21 cellular contexts compared by ENCODE assay signal in the genomic region with DNA sequence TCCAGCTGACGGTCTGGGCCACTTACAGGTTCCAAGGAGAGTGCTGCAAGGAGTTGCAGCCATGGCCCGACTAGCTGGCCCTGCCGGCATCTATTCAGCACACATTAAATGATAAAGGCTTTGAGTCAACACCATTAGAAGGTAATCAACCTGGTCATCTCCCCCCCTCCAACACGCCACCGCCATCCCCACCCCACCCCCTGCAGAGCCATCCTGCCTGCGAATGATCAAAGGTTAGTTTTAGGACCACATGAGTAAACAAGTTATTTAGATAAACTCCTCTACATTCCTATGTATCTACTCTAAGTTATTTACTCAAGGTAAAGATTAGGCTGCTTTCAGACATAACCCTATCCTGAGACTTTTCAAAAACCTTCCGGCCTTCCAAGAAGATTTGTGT.
DNase-seq lines count a peak whose midpoint lies in the region; ATAC-seq, FAIRE-seq and TF ChIP-seq lines count a peak whose summit lies in the region.
"Had no signal": no experiment of that assay in that cellular context is flagged by ENCODE, and none has a peak within 500 bp of the region (broad histone marks: within the 10 kb centered on the region; RNA-seq: fewer than 3 reads in every experiment).

No MANE protein-coding gene starts in this region.

- no peak for ATAC-seq in Right ventricle myocardium inferior
- ATAC-seq in PC-3 = peak; percentile 56

- no peak overlapping the region for H3K9ac ChIP-seq in PC-3 (ENCODE audit: low read length)

- H3K27me3 ChIP-seq in PC-3 (ENCODE audit: low read length) = no peaks in the 10 kb centered on the region
- no peaks in the 10 kb centered on the region for H3K27me3 ChIP-seq in iPS DF 6.9 (ENCODE audit: control insufficient read depth, insufficient read depth, low read length)
- no peaks in the 10 kb centered on the region for H3K27me3 ChIP-seq in small intestine (ENCODE audit: control insufficient read depth in 2 of 2, insufficient read depth in 2 of 2, low read length in 2 of 2)

- no TSS peak for BruUV-seq in PC-3 (replicated peaks; lab: Mats Ljungman, UMichigan)

- no peak for TF ChIP-seq CTCF in PC-3 (conservative IDR thresholded peaks at IDR 0.05; ENCODE audit: low read depth, low read length)

- POLR2A ChIA-PET in PC-3 (lab: Charles Lee; ENCODE audit: unreplicated experiment) = no interaction called here

- 0 out of 2 replicates have a peak overlapping the region, but pooled peaks have one; percentile 15 for H3K4me2 ChIP-seq in PC-3 (ENCODE audit: low read length)

- H3K36me3 ChIP-seq in PC-3 (ENCODE audit: low read depth, low read length) (no peaks in the 10 kb centered on the region), iPS DF 6.9 (ENCODE audit: control insufficient read depth, insufficient read depth, low read length) (no peaks in the 10 kb centered on the region), small intestine (ENCODE audit: control insufficient read depth in 2 of 2, insufficient read depth in 2 of 2, low read length in 2 of 2) (no peaks in the 10 kb centered on the region)

- H3K4me3 ChIP-seq in PC-3 (ENCODE audit: low read length) (no peak overlapping the region), iPS DF 6.9 (ENCODE audit: low read length) (no peak overlapping the region), small intestine (ENCODE audit: low read depth in 1 of 2, low read length in 2 of 2) (no peak overlapping the region)

- WGBS in iPS DF 6.9 (ENCODE audit: insufficient coverage, insufficient read length) = no CpG with 5 or more reads among the region's 7 CpGs
- 15 to 51% (median 33%) methylated on average over 7 of the region's 7 CpGs for WGBS in small intestine, 3 donors

- no peak overlapping the region for H3K27ac ChIP-seq in PC-3 (ENCODE audit: low read length)
- no peak overlapping the region for H3K27ac ChIP-seq in iPS DF 6.9 (ENCODE audit: low read length)
- no peak overlapping the region for H3K27ac ChIP-seq in small intestine (ENCODE audit: low read depth in 1 of 2, low read length in 1 of 2)

- H3K79me2 ChIP-seq in PC-3 (ENCODE audit: low read length) = no peaks in the 10 kb centered on the region

- DNase-seq in Right ventricle myocardium inferior (ENCODE audit: missing footprints) = peak; percentile 22
- no peak for DNase-seq in cardiac septum (ENCODE audit: low spot score)
- peak; percentile 14 for DNase-seq in PC-3
- DNase-seq in iPS DF 6.9 (ENCODE audit: low read depth, low spot score) = peak; percentile 16
- DNase-seq in small intestine = peak; percentile 43
- DNase-seq in activated naive CD4-positive, alpha-beta T cell treated with Interleukin-2 at 50 U/mL for 16 hours = no peak
- no peak for DNase-seq in SHP77 treated with DMSO at 0.1 percent for 48 hours (lab: John Stamatoyannopoulos, UW)
- no peak for DNase-seq in NCI-H2029 treated with DMSO at 0.1 percent for 48 hours (lab: John Stamatoyannopoulos, UW)
- DNase-seq: 8988T; CD4-positive, alpha-beta memory T cell; DMS79; GOT3; IMR-90; Kasumi-1; NCI-H1105; NCI-H1694; NCI-H2107; NCI-H345; NCI-H526 had no signal

- intact Hi-C loops in Right ventricle myocardium inferior (cut with DNase I) = no loop called here
- intact Hi-C loops in cardiac septum (cut with DNase I) = no loop called here
- intact Hi-C loops in PC-3 (cut with micrococcal nuclease) = loop anchor here (10.0 kb wide), 1 partner anchor 273 kb away; no protein-coding TSS in a partner anchor

- CTCF ChIA-PET in PC-3 (lab: Charles Lee) = no interaction called here

- no peak overlapping the region for H2AFZ ChIP-seq in PC-3 (ENCODE audit: low read length)

- H3F3A ChIP-seq in PC-3 (ENCODE audit: low read length, unreplicated experiment) = no peaks in the 10 kb centered on the region

- no peaks in the 10 kb centered on the region for H4K20me1 ChIP-seq in PC-3 (ENCODE audit: low read length)

- H3K4me1 ChIP-seq in PC-3 (ENCODE audit: insufficient read depth, low read length) (no peaks in the 10 kb centered on the region), iPS DF 6.9 (ENCODE audit: control insufficient read depth, insufficient read depth, low read length) (peaks cover 1% of the 10 kb centered on the region; the same call in 1 of the 2 replicates), small intestine (ENCODE audit: control insufficient read depth in 2 of 2, insufficient read depth in 1 of 2, low read depth in 1 of 2, low read length in 1 of 2) (no peaks in the 10 kb centered on the region)

- no peaks in the 10 kb centered on the region for H3K9me2 ChIP-seq in PC-3 (replicated peaks; ENCODE audit: low read length)

- no peak for FAIRE-seq in small intestine (lab: Jason Lieb, UNC)
- FAIRE-seq: D721Med, GM18507 had no signal

- H3K9me3 ChIP-seq in PC-3 (ENCODE audit: low read length) = no peaks in the 10 kb centered on the region
- no peaks in the 10 kb centered on the region for H3K9me3 ChIP-seq in iPS DF 6.9 (ENCODE audit: control insufficient read depth, insufficient read depth, low read length)
- no peaks in the 10 kb centered on the region for H3K9me3 ChIP-seq in small intestine (ENCODE audit: control insufficient read depth, low read depth)

Comparison
In these comparisons a context has a peak if more than half of its experiments do, and no peak if none do; other contexts are left out.
1. DNase-seq: peak in Right ventricle myocardium inferior (single experiment), PC-3 (single experiment), iPS DF 6.9 (single experiment) and small intestine (single experiment); none in cardiac septum (single experiment), activated naive CD4-positive, alpha-beta T cell treated with Interleukin-2 at 50 U/mL for 16 hours (single experiment), SHP77 treated with DMSO at 0.1 percent for 48 hours (single experiment) and NCI-H2029 treated with DMSO at 0.1 percent for 48 hours (single experiment).